Comparison of ENCODE assay signal across 1 cellular context in the genomic region with DNA sequence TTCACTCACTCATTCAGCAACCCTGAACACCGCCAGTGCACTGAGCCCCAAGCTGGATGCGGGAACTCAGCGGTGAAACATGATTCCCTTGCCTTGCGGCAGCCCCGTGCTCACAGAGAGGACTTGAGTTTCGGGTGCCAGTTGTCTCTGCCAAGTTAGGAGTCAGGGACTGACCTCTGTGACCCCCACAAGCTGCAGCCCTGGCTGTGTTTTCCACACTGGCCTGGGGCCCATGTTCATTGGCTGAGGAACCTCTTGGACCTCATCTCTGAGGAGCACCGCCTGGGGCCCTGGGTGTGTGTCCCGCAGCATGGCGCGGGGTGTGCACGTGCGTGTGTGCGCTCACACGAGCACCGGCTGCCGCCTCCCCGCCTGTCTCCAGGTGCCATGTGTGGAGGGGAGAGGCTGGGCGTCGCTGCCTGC.
TF ChIP-seq lines count a peak whose summit lies in the region.

No MANE protein-coding gene starts in this region.

TF ChIP-seq in GM23338, 12 proteins besides CTCF, POLR2A, EP300 and RAD21 (continued from another document):
- TF ChIP-seq, protein P1, sequence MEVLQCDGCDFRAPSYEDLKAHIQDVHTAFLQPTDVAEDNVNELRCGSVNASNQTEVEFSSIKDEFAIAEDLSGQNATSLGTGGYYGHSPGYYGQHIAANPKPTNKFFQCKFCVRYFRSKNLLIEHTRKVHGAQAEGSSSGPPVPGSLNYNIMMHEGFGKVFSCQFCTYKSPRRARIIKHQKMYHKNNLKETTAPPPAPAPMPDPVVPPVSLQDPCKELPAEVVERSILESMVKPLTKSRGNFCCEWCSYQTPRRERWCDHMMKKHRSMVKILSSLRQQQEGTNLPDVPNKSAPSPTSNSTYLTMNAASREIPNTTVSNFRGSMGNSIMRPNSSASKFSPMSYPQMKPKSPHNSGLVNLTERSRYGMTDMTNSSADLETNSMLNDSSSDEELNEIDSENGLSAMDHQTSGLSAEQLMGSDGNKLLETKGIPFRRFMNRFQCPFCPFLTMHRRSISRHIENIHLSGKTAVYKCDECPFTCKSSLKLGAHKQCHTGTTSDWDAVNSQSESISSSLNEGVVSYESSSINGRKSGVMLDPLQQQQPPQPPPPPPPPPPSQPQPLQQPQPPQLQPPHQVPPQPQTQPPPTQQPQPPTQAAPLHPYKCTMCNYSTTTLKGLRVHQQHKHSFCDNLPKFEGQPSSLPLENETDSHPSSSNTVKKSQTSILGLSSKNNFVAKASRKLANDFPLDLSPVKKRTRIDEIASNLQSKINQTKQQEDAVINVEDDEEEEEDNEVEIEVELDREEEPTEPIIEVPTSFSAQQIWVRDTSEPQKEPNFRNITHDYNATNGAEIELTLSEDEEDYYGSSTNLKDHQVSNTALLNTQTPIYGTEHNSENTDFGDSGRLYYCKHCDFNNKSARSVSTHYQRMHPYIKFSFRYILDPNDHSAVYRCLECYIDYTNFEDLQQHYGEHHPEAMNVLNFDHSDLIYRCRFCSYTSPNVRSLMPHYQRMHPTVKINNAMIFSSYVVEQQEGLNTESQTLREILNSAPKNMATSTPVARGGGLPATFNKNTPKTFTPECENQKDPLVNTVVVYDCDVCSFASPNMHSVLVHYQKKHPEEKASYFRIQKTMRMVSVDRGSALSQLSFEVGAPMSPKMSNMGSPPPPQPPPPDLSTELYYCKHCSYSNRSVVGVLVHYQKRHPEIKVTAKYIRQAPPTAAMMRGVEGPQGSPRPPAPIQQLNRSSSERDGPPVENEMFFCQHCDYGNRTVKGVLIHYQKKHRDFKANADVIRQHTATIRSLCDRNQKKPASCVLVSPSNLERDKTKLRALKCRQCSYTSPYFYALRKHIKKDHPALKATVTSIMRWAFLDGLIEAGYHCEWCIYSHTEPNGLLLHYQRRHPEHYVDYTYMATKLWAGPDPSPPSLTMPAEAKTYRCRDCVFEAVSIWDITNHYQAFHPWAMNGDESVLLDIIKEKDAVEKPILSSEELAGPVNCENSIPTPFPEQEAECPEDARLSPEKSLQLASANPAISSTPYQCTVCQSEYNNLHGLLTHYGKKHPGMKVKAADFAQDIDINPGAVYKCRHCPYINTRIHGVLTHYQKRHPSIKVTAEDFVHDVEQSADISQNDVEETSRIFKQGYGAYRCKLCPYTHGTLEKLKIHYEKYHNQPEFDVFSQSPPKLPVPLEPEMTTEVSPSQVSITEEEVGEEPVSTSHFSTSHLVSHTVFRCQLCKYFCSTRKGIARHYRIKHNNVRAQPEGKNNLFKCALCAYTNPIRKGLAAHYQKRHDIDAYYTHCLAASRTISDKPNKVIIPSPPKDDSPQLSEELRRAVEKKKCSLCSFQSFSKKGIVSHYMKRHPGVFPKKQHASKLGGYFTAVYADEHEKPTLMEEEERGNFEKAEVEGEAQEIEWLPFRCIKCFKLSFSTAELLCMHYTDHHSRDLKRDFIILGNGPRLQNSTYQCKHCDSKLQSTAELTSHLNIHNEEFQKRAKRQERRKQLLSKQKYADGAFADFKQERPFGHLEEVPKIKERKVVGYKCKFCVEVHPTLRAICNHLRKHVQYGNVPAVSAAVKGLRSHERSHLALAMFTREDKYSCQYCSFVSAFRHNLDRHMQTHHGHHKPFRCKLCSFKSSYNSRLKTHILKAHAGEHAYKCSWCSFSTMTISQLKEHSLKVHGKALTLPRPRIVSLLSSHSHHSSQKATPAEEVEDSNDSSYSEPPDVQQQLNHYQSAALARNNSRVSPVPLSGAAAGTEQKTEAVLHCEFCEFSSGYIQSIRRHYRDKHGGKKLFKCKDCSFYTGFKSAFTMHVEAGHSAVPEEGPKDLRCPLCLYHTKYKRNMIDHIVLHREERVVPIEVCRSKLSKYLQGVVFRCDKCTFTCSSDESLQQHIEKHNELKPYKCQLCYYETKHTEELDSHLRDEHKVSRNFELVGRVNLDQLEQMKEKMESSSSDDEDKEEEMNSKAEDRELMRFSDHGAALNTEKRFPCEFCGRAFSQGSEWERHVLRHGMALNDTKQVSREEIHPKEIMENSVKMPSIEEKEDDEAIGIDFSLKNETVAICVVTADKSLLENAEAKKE (CRISPR knock-in tag; IDR thresholded peaks at IDR 0.05): no peak
- TF ChIP-seq, protein P2, sequence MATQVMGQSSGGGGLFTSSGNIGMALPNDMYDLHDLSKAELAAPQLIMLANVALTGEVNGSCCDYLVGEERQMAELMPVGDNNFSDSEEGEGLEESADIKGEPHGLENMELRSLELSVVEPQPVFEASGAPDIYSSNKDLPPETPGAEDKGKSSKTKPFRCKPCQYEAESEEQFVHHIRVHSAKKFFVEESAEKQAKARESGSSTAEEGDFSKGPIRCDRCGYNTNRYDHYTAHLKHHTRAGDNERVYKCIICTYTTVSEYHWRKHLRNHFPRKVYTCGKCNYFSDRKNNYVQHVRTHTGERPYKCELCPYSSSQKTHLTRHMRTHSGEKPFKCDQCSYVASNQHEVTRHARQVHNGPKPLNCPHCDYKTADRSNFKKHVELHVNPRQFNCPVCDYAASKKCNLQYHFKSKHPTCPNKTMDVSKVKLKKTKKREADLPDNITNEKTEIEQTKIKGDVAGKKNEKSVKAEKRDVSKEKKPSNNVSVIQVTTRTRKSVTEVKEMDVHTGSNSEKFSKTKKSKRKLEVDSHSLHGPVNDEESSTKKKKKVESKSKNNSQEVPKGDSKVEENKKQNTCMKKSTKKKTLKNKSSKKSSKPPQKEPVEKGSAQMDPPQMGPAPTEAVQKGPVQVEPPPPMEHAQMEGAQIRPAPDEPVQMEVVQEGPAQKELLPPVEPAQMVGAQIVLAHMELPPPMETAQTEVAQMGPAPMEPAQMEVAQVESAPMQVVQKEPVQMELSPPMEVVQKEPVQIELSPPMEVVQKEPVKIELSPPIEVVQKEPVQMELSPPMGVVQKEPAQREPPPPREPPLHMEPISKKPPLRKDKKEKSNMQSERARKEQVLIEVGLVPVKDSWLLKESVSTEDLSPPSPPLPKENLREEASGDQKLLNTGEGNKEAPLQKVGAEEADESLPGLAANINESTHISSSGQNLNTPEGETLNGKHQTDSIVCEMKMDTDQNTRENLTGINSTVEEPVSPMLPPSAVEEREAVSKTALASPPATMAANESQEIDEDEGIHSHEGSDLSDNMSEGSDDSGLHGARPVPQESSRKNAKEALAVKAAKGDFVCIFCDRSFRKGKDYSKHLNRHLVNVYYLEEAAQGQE (IDR thresholded peaks at IDR 0.05; ENCODE audit: unreplicated experiment): no peak
- TF ChIP-seq ZNF331 (CRISPR knock-in tag; IDR thresholded peaks at IDR 0.05; ENCODE audit: low read depth) (no peak), POLR2AphosphoS5 (IDR thresholded peaks at IDR 0.05; ENCODE audit: low read depth) (no peak), EZH2phosphoT487 (IDR thresholded peaks at IDR 0.05; ENCODE audit: unreplicated experiment) (no peak), JUNB (IDR thresholded peaks at IDR 0.05; ENCODE audit: unreplicated experiment) (no peak), CREB1 (CRISPR knock-in tag; IDR thresholded peaks at IDR 0.05; ENCODE audit: low read depth) (no peak), NANOG (IDR thresholded peaks at IDR 0.05; ENCODE audit: borderline replicate concordance) (no peak), EZH2 (IDR thresholded peaks at IDR 0.05; ENCODE audit: low read depth, unreplicated experiment) (no peak)
